24 cellular contexts compared by ENCODE assay signal in the genomic region with DNA sequence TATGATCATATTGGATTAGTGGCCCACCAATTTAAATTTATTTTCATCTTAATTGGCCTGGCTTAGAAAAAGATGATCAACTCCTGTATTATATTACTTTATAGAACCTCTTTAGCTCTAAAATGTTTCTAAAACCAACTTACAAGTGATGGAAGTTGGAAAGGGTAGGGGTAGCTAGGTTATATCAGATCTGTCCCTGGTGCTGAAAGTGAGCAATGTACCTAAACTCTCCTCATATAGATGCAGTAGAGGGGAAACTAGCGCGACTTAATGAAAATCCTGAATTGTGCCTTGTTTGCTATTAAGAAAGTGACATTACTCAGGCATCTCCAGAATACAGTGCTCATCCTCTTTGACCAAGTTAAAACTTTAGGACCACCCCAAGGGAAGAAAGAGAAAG. TPM values are rescaled to one million over a fixed set of nuclear protein-coding genes. Genes with fewer than 3 reads are reported as not detected.
"Had no signal": no experiment of that assay in that cellular context is flagged by ENCODE, and none has a peak within 500 bp of the region (broad histone marks: within the 10 kb centered on the region; RNA-seq: fewer than 3 reads in every experiment).

No MANE protein-coding gene starts in this region.

- H3K4me3 Mint-ChIP-seq: activated CD4-positive, alpha-beta memory T cell treated with anti-CD3 and anti-CD28 coated beads, Interleukin-2, amount 10 ng/mL, durations not matched to agents 7 days and 5 days; activated naive CD4-positive, alpha-beta T cell treated with anti-CD3 and anti-CD28 coated beads, Interleukin-2, amount 10 ng/mL, durations not matched to agents 7 days and 5 days; activated naive CD8-positive, alpha-beta T cell treated with anti-CD3 and anti-CD28 coated beads, Interleukin-2, amount 50 U/mL, for 24 hours; activated T-cell treated with anti-CD3 and anti-CD28 coated beads, Interleukin-2, amount 50 U/mL, for 4 hours; dendritic cell treated with granulocyte-macrophage colony-stimulating factor and Interleukin-4, amounts not matched to agents 40 ng/mL and 50 ng/mL, for 4 days; memory B cell; T-cell had no signal

- H3K9me3 ChIP-seq: left ventricle myocardium inferior, right atrium auricular region, tibial artery, uterus had no signal

- H3K27me3 ChIP-seq: right atrium auricular region, tibial artery, uterus had no signal

- H3K4me1 ChIP-seq: left ventricle myocardium inferior, right atrium auricular region, uterus had no signal

- FAIRE-seq: kidney had no signal

- H3K9me3 Mint-ChIP-seq: activated CD4-positive, alpha-beta memory T cell treated with anti-CD3 and anti-CD28 coated beads, Interleukin-2, amount 10 ng/mL, durations not matched to agents 7 days and 5 days; activated naive CD4-positive, alpha-beta T cell treated with anti-CD3 and anti-CD28 coated beads, Interleukin-2, amount 10 ng/mL, durations not matched to agents 7 days and 5 days; activated naive CD8-positive, alpha-beta T cell treated with anti-CD3 and anti-CD28 coated beads, Interleukin-2, amount 50 U/mL, for 24 hours; activated T-cell treated with anti-CD3 and anti-CD28 coated beads, Interleukin-2, amount 50 U/mL, for 4 hours; dendritic cell treated with granulocyte-macrophage colony-stimulating factor and Interleukin-4, amounts not matched to agents 40 ng/mL and 50 ng/mL, for 4 days; memory B cell; T-cell had no signal

- H3K36me3 Mint-ChIP-seq: activated naive CD4-positive, alpha-beta T cell treated with anti-CD3 and anti-CD28 coated beads, Interleukin-2, amount 10 ng/mL, durations not matched to agents 7 days and 5 days; memory B cell; T-cell had no signal

- DNase-seq: activated CD4-positive, alpha-beta memory T cell treated with anti-CD3 and anti-CD28 coated beads, Interleukin-2, amount 10 ng/mL, durations not matched to agents 7 days and 5 days; activated CD4-positive, alpha-beta T cell treated with anti-CD3 and anti-CD28 coated beads for 48 hours; activated CD4-positive, CD25-positive, alpha-beta regulatory T cell; activated effector memory CD4-positive, alpha-beta T cell treated with Interleukin-2 at 50 U/mL for 16 hours; activated naive CD4-positive, alpha-beta T cell treated with anti-CD3 and anti-CD28 coated beads, Interleukin-2, amount 10 ng/mL, durations not matched to agents 7 days and 5 days; activated naive CD8-positive, alpha-beta T cell treated with anti-CD3 and anti-CD28 coated beads, Interleukin-2, amount 50 U/mL, for 24 hours; activated T-cell treated with anti-CD3 and anti-CD28 coated beads, Interleukin-2, amount 50 U/mL, for 4 hours; effector CD8-positive, alpha-beta T cell; foreskin fibroblast; hippocampal formation; kidney; left ventricle myocardium inferior; stimulated activated CD4-positive, alpha-beta T cell treated with anti-CD3 and anti-CD28 coated beads, Interleukin-2, amount 100 ng/mL, for 24 hours; stimulated activated naive CD8-positive, alpha-beta T cell treated with anti-CD3 and anti-CD28 coated beads, Interleukin-15, Interleukin-2, amounts not matched to agents 100 U/mL and 50 U/mL, for 24 hours; substantia nigra; T-cell; tibial artery; uterus had no signal

- H3K27ac Mint-ChIP-seq: activated CD4-positive, alpha-beta memory T cell treated with anti-CD3 and anti-CD28 coated beads, Interleukin-2, amount 10 ng/mL, durations not matched to agents 7 days and 5 days; activated naive CD4-positive, alpha-beta T cell treated with anti-CD3 and anti-CD28 coated beads, Interleukin-2, amount 10 ng/mL, durations not matched to agents 7 days and 5 days; activated naive CD8-positive, alpha-beta T cell treated with anti-CD3 and anti-CD28 coated beads, Interleukin-2, amount 50 U/mL, for 24 hours; dendritic cell treated with granulocyte-macrophage colony-stimulating factor and Interleukin-4, amounts not matched to agents 40 ng/mL and 50 ng/mL, for 4 days; memory B cell; progenitor cell of endocrine pancreas; T-cell had no signal

- ATAC-seq: activated naive CD8-positive, alpha-beta T cell treated with anti-CD3 and anti-CD28 coated beads, Interleukin-2, amount 50 U/mL, for 24 hours; activated T-cell treated with anti-CD3 and anti-CD28 coated beads, Interleukin-2, amount 50 U/mL, for 4 hours; stimulated activated naive CD8-positive, alpha-beta T cell treated with anti-CD3 and anti-CD28 coated beads, Interleukin-15, Interleukin-2, amounts not matched to agents 100 U/mL and 50 U/mL, for 24 hours; T-cell had no signal

- H3K4me3 ChIP-seq: cardiac muscle cell, left ventricle myocardium inferior, right atrium auricular region, tibial artery, uterus had no signal

- H3K27ac ChIP-seq: cardiac muscle cell, left ventricle myocardium inferior, right atrium auricular region, tibial artery, uterus had no signal

- H3K36me3 ChIP-seq: cardiac muscle cell, left ventricle myocardium inferior, right atrium auricular region, tibial artery, uterus had no signal

RNA-seq across cellular contexts. Expression of a gene that starts 7.5 kb away (rescaled TPM):
- total RNA-seq: activated CD4-positive, alpha-beta memory T cell treated with anti-CD3 and anti-CD28 coated beads, Interleukin-2, amount 10 ng/mL, durations not matched to agents 7 days and 5 days; activated T-cell treated with anti-CD3 and anti-CD28 coated beads, Interleukin-2, amount 50 U/mL, for 4 hours; osteoblast had no signal
